ENCODE assay signal across 2 cellular contexts in the genomic region with DNA sequence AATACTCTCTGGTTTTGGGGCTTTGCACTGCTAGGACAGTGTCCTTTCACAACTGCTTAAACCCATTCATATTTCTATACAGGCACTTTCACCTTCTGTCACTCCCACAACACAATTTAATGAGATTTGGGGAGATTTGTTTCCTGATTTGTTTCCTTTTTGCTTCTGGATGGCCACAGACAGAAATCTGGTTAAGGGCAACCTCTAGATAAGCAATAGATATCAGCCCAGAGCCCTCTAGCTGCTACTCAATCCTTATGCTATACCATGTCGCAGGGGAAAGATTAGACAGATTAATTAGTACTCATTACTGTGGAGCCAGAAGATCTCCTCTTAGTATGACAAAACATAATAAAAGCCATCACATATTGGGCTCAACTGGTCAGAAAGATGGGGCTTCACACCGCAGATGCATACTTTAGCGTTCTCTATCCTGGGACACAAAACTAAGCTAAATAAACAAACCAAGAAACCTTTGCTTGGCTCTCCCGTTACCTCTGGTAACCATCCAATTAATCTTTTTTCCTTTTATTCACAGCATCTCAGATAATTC.
A peak's percentile ranks its signal among the peaks of the same experiment; 100 is the strongest.
TF ChIP-seq lines count a peak whose summit lies in the region.

No MANE protein-coding gene starts in this region.

TF ChIP-seq in IMR-90, 13 proteins besides CTCF, POLR2A, EP300 and RAD21 (continued from another document):
- TF ChIP-seq MXI1 (IDR thresholded peaks at IDR 0.05; ENCODE audit: borderline replicate concordance, low read depth, low read length) (no peak), CHD1 (IDR thresholded peaks at IDR 0.05; ENCODE audit: low read depth, low read length) (no peak), CEBPB (IDR thresholded peaks at IDR 0.05; ENCODE audit: low read depth, low read length) (no peak), RFX5 (IDR thresholded peaks at IDR 0.05; ENCODE audit: low read depth, low read length) (no peak), FOS (IDR thresholded peaks at IDR 0.05; ENCODE audit: low read depth, low read length) (no peak)

TF ChIP-seq in SK-N-SH, 30 proteins besides CTCF, POLR2A, EP300 and RAD21 (continued from another document):
- TF ChIP-seq, protein P1, sequence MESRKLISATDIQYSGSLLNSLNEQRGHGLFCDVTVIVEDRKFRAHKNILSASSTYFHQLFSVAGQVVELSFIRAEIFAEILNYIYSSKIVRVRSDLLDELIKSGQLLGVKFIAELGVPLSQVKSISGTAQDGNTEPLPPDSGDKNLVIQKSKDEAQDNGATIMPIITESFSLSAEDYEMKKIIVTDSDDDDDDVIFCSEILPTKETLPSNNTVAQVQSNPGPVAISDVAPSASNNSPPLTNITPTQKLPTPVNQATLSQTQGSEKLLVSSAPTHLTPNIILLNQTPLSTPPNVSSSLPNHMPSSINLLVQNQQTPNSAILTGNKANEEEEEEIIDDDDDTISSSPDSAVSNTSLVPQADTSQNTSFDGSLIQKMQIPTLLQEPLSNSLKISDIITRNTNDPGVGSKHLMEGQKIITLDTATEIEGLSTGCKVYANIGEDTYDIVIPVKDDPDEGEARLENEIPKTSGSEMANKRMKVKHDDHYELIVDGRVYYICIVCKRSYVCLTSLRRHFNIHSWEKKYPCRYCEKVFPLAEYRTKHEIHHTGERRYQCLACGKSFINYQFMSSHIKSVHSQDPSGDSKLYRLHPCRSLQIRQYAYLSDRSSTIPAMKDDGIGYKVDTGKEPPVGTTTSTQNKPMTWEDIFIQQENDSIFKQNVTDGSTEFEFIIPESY (IDR thresholded peaks at IDR 0.05; ENCODE audit: borderline replicate concordance, low read depth): no peak
- TF ChIP-seq NRF1 (IDR thresholded peaks at IDR 0.05; ENCODE audit: low read depth, low read length) (no peak), TCF12 (IDR thresholded peaks at IDR 0.05) (no peak), GATA2 (CRISPR knock-in tag; IDR thresholded peaks at IDR 0.05) (peak; percentile 95), FOXJ3 (CRISPR knock-in tag; IDR thresholded peaks at IDR 0.05) (peak; percentile 83), RCOR1 (IDR thresholded peaks at IDR 0.05; ENCODE audit: low read length) (peak; percentile 91), MXI1 (IDR thresholded peaks at IDR 0.05; ENCODE audit: low read depth, low read length) (no peak), CHD2 (IDR thresholded peaks at IDR 0.05; ENCODE audit: low read length, partially characterized antibody) (peak; percentile 59)
